ENCODE assay signal across 1 cellular context in the genomic region with DNA sequence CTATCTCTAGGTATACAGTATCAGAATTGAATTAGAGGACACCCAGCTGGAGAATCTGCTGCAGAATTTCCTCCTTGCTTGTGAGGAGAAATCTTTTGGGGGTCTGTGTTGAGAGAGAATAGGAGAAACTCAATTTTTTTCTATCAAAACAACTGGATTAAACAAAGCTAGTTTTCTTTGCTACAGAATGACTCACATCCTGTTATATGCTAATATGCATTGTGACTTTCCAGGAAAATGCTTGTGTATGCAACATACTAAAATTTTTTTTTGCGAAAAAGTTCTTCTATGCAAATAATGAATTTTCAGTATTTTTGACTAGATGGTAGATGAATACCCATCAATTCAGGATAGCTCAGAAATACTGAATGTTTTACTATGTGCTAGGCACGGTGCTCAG.
A peak's percentile ranks its signal among the peaks of the same experiment; 100 is the strongest.
TF ChIP-seq lines count a peak whose summit lies in the region.

No MANE protein-coding gene starts in this region.

TF ChIP-seq in endothelial cell of umbilical vein, 7 proteins besides CTCF, POLR2A, EP300 and RAD21:
- TF ChIP-seq JUN (IDR thresholded peaks at IDR 0.05; ENCODE audit: borderline replicate concordance, insufficient read depth, insufficient read length, low read depth) (peak; percentile 80), FOS (IDR thresholded peaks at IDR 0.05; ENCODE audit: borderline replicate concordance, insufficient read depth, low read length) (peak; percentile 55), MYC (IDR thresholded peaks at IDR 0.05; ENCODE audit: low read depth, low read length) (no peak)
